ENCODE assay signal across 34 cellular contexts in the genomic region with DNA sequence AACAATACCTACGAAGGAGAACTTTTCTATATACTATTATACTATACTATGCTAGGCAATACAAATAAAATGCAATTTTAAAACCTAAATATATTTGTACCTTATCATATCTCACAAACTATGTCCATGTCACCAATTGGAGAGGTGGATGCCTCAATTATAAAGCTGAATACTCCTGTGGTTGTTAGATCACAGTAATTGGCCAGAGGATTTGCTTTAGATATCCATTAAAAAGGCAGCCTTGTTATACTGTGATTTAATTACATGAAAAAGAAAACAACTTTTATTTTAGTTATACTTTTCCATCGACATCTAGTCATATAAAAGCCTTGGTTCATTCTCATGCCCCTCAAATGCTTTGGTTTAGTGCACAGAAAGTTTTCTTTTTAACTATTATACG.
"Had no signal": no experiment of that assay in that cellular context is flagged by ENCODE, and none has a peak within 500 bp of the region (broad histone marks: within the 10 kb centered on the region; RNA-seq: fewer than 3 reads in every experiment).

No MANE protein-coding gene starts in this region.

- H3K36me3 ChIP-seq: adrenal gland, ascending aorta, brain microvascular endothelial cell, breast epithelium, cardiac muscle cell had no signal

- ATAC-seq: activated naive CD4-positive, alpha-beta T cell treated with anti-CD3 and anti-CD28 coated beads, Interleukin-2, amount 50 U/mL, for 72 hours; activated naive CD8-positive, alpha-beta T cell treated with anti-CD3 and anti-CD28 coated beads, Interleukin-2, amount 50 U/mL, for 24 hours; activated T-cell treated with anti-CD3 and anti-CD28 coated beads, Interleukin-2, amount 50 U/mL, for 4 hours; activated T-cell treated with anti-CD3 and anti-CD28 coated beads, Interleukin-2, amount 50 U/mL, for 72 hours; activated T-helper 17 cell treated with anti-CD3 and anti-CD28 coated beads, Interleukin-2, amount 50 U/mL, for 72 hours; body of pancreas had no signal

- H3K4me1 ChIP-seq: adrenal gland, ascending aorta, body of pancreas, breast epithelium had no signal

- H3K9me3 ChIP-seq: adrenal gland, body of pancreas had no signal

- H3K27ac ChIP-seq: adrenal gland, ascending aorta, body of pancreas, brain microvascular endothelial cell, breast epithelium, cardiac muscle cell had no signal

- H3K4me3 ChIP-seq: adrenal gland, ascending aorta, body of pancreas, breast epithelium, cardiac muscle cell had no signal

- DNase-seq: activated effector memory CD4-positive, alpha-beta T cell treated with anti-CD3 and anti-CD28 coated beads, Interleukin-2, amount 50 U/mL, for 16 hours; activated effector memory CD4-positive, alpha-beta T cell treated with Interleukin-2 at 50 U/mL for 16 hours; activated gamma-delta T cell; activated gamma-delta T cell treated with Interleukin-2 at 50 U/mL for 16 hours; activated naive CD4-positive, alpha-beta T cell; activated naive CD4-positive, alpha-beta T cell treated with anti-CD3 and anti-CD28 coated beads for 36 hours; activated naive CD4-positive, alpha-beta T cell treated with anti-CD3 and anti-CD28 coated beads, Interleukin-2, amount 10 ng/mL, durations not matched to agents 7 days and 5 days; activated naive CD4-positive, alpha-beta T cell treated with anti-CD3 and anti-CD28 coated beads, Interleukin-2, amount 50 U/mL, for 16 hours; activated naive CD4-positive, alpha-beta T cell treated with Interleukin-2 at 50 U/mL for 16 hours; activated naive CD8-positive, alpha-beta T cell treated with anti-CD3 and anti-CD28 coated beads for 36 hours; activated naive CD8-positive, alpha-beta T cell treated with anti-CD3 and anti-CD28 coated beads, Interleukin-2, amount 10 ng/mL, durations not matched to agents 7 days and 5 days; activated naive CD8-positive, alpha-beta T cell treated with anti-CD3 and anti-CD28 coated beads, Interleukin-2, amount 50 U/mL, for 24 hours; activated T-cell treated with anti-CD3 and anti-CD28 coated beads, Interleukin-2, amount 50 U/mL, for 1 hour; activated T-cell treated with anti-CD3 and anti-CD28 coated beads, Interleukin-2, amount 50 U/mL, for 24 hours; activated T-cell treated with anti-CD3 and anti-CD28 coated beads, Interleukin-2, amount 50 U/mL, for 4 hours; activated T-cell treated with anti-CD3 and anti-CD28 coated beads, Interleukin-2, amount 50 U/mL, for 48 hours; activated T-cell treated with anti-CD3 and anti-CD28 coated beads, Interleukin-2, amount 50 U/mL, for 72 hours; adrenal gland; amniotic stem cell; amygdala; anterior cingulate cortex; aorta; body of pancreas; brain microvascular endothelial cell; caudate nucleus; central memory CD4-positive, alpha-beta T cell; cerebellar nuclear complex had no signal

- FAIRE-seq: astrocyte, bronchial epithelial cell had no signal

- H3K27me3 ChIP-seq: adrenal gland, ascending aorta, body of pancreas, brain microvascular endothelial cell, breast epithelium, cardiac muscle cell had no signal
